In genomic region chr2:234363011-234363487, GRCh38 we compare ENCODE assay signal across 9 cellular contexts.
DNase-seq lines count a peak whose midpoint lies in the region; ATAC-seq and TF ChIP-seq lines count a peak whose summit lies in the region.
"Had no signal": no experiment of that assay in that cellular context is flagged by ENCODE, and none has a peak within 500 bp of the region (broad histone marks: within the 10 kb centered on the region; RNA-seq: fewer than 3 reads in every experiment).

No MANE protein-coding gene starts in this region.

- H2AFZ ChIP-seq in osteoblast (ENCODE audit: low read length) = peak overlapping the region; percentile 41

- no peaks in the 10 kb centered on the region for H4K20me1 ChIP-seq in osteoblast (ENCODE audit: insufficient read depth, low read length)

- no peaks in the 10 kb centered on the region for H3K27me3 ChIP-seq in osteoblast (ENCODE audit: insufficient read depth, low read length)

- no peaks in the 10 kb centered on the region for H3K9me3 ChIP-seq in osteoblast (ENCODE audit: low read depth, low read length)

- no peaks in the 10 kb centered on the region for H3K36me3 ChIP-seq in osteoblast (ENCODE audit: insufficient read depth, low read length)

- H3K4me1 ChIP-seq in osteoblast (ENCODE audit: insufficient read depth, low read length) = peaks cover 10% of the 10 kb centered on the region

- TF ChIP-seq CTCF in choroid plexus epithelial cell (conservative IDR thresholded peaks at IDR 0.05; ENCODE audit: low read depth, low read length) (no peak), osteoblast (IDR thresholded peaks at IDR 0.05; ENCODE audit: extremely low read depth, low read depth, low read length) (no peak)

- ATAC-seq in HG02759 (IDR thresholded peaks at IDR 0.05; ENCODE audit: unreplicated experiment) (no peak), GM18867 (IDR thresholded peaks at IDR 0.05; ENCODE audit: unreplicated experiment) (no peak)

- H3K79me2 ChIP-seq in osteoblast (ENCODE audit: insufficient read depth, low read length) = no peaks in the 10 kb centered on the region

- DNase-seq in Daoy (ENCODE audit: low read depth) (peak; percentile 77), NCI-H146 treated with DMSO at 0.1 percent for 48 hours (lab: John Stamatoyannopoulos, UW; ENCODE audit: unreplicated experiment) (peak; percentile 79), choroid plexus epithelial cell (ENCODE audit: low read depth) (peak; percentile 37), osteoblast (ENCODE audit: insufficient read length, low spot score, missing footprints) (no peak), middle frontal gyrus (ENCODE audit: extremely low spot score, low spot score) (no peak), mesenteric fat pad (ENCODE audit: low spot score) (no peak)
- DNase-seq: stimulated activated naive CD4-positive, alpha-beta T cell treated with Interleukin-2 at 50 U/mL for 16 hours had no signal

- no peak overlapping the region for H3K4me2 ChIP-seq in osteoblast (ENCODE audit: insufficient read depth, low read length)

- H3K27ac ChIP-seq in osteoblast (ENCODE audit: low read depth, low read length) = no peak overlapping the region

- H3K4me3 ChIP-seq in choroid plexus epithelial cell (ENCODE audit: low read depth, low read length) (no peak overlapping the region), osteoblast (ENCODE audit: insufficient read depth, low read length) (no peak overlapping the region)

Comparison
In these comparisons a context has a peak if more than half of its experiments do, and no peak if none do; other contexts are left out.
1. DNase-seq: peak in Daoy (single experiment), NCI-H146 treated with DMSO at 0.1 percent for 48 hours (single experiment) and choroid plexus epithelial cell (single experiment); none in osteoblast (single experiment), middle frontal gyrus (single experiment) and mesenteric fat pad (single experiment).